Comparison of ENCODE assay signal across 9 cellular contexts in the genomic region with DNA sequence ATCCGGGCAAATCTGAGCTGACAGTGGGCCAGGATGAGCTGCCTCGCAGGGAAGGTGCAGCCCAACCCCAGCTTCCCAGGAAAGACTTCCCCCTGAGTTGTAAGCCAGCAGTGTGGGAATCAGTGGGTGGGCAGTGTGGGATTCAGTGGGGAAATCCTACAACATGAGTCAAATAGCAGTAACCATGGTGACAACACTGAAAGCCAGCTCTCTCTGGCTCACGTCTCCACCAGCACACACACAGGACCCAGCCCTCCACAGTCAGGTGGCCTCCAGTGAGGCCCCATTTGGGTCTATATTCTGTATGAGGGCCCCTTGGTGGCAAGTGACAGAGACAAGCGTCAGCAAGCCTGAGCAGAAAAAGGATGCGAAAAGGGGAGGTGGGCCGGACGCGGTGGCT. TPM values are rescaled to one million over a fixed set of nuclear protein-coding genes. Genes with fewer than 3 reads are reported as not detected.
DNase-seq lines count a peak whose midpoint lies in the region; ATAC-seq and TF ChIP-seq lines count a peak whose summit lies in the region.
"Had no signal": no experiment of that assay in that cellular context is flagged by ENCODE, and none has a peak within 500 bp of the region (broad histone marks: within the 10 kb centered on the region; RNA-seq: fewer than 3 reads in every experiment).

No MANE protein-coding gene starts in this region.

- ATAC-seq in left cardiac atrium, result peak; percentile 10 to 55
- no peak for ATAC-seq in left ventricle myocardium superior
- no peak for ATAC-seq in HG02571 (IDR thresholded peaks at IDR 0.05; ENCODE audit: unreplicated experiment)

- intact Hi-C loops in left cardiac atrium (cut with DNase I), result no loop called here
- intact Hi-C loops in left ventricle myocardium superior (cut with micrococcal nuclease), result no loop called here
- intact Hi-C loops in uterus (cut with DNase I; ENCODE audit: low total_unique reads), result no loop called here

- no peak for TF ChIP-seq POLR2A in uterus (IDR thresholded peaks at IDR 0.05)

- TF ChIP-seq CTCF in uterus (IDR thresholded peaks at IDR 0.05), result no peak

- no peaks in the 10 kb centered on the region for H3K27me3 ChIP-seq in uterus

- H3K4me1 ChIP-seq in mesodermal cell (ENCODE audit: control insufficient read depth, insufficient read depth, low read length, poor library complexity, severe bottlenecking) (peaks cover 20% of the 10 kb centered on the region), uterus (peaks cover 0 to 20% of the 10 kb centered on the region in 2 donors)

- H3K9me3 ChIP-seq in mesodermal cell (ENCODE audit: control insufficient read depth, low read length) (no peaks in the 10 kb centered on the region), uterus (no peaks in the 10 kb centered on the region)

- DNase-seq in left cardiac atrium, result no peak
- no peak for DNase-seq in left ventricle myocardium superior
- peak in 36 of 61 donors; percentile 12 to 85 (median 42) for DNase-seq in caudate nucleus (lab: John Stamatoyannopoulos, UW)
- peak; percentile 56 to 73 for DNase-seq in uterus
- DNase-seq in activated T-cell treated with anti-CD3 and anti-CD28 coated beads, Interleukin-2, amount 50 U/mL, for 1 hour, result no peak
- no peak for DNase-seq in GOT3 (lab: John Stamatoyannopoulos, UW)
- DNase-seq: activated naive CD4-positive, alpha-beta T cell treated with anti-CD3 and anti-CD28 coated beads, Interleukin-2, amount 10 ng/mL, durations not matched to agents 7 days and 5 days had no signal

- no peak overlapping the region for H3K4me3 ChIP-seq in mesodermal cell (ENCODE audit: extremely low read depth, insufficient read depth, low read length, poor library complexity, severe bottlenecking)
- no peak overlapping the region for H3K4me3 ChIP-seq in uterus

- WGBS in mesodermal cell (ENCODE audit: insufficient coverage in 2 of 2), 2 experiments, result 81 to 83% methylated on average over 5 to 8 of the region's 8 CpGs

- H3K27ac ChIP-seq in caudate nucleus (ENCODE audit: low read depth, low read length) (no peak overlapping the region), mesodermal cell (ENCODE audit: low read depth, low read length, severe bottlenecking) (peak overlapping the region; percentile 86), uterus (peak overlapping the region; percentile 64)

- H3K36me3 ChIP-seq in mesodermal cell (ENCODE audit: control insufficient read depth, insufficient read depth, low read length) (no peaks in the 10 kb centered on the region), uterus (no peaks in the 10 kb centered on the region)

RNA-seq across cellular contexts. Expression of gene LGALS3, which starts 6.0 kb away (rescaled TPM):
- 100 to 1,000 TPM; 121 to 159 TPM for total RNA-seq in left cardiac atrium
- total RNA-seq in left ventricle myocardium superior, result 249 TPM
- polyA plus RNA-seq in mesodermal cell (2013, experiment 1 of 2), result 17.4 TPM
- 15.1 TPM for polyA plus RNA-seq in mesodermal cell (2013, experiment 2 of 2)
- total RNA-seq in uterus, result 100 to 1,000 TPM in 3 of 4 donors, 10 to 100 TPM in 1; 71.9 to 486 (median 216) TPM

Comparison
In these comparisons a context has a peak if more than half of its experiments do, and no peak if none do; other contexts are left out.
1. ATAC-seq: peak in left cardiac atrium (2 of 2); none in left ventricle myocardium superior (single experiment) and HG02571 (single experiment).
2. DNase-seq: peak in caudate nucleus (36 of 61) and uterus (2 of 2); none in left cardiac atrium (single experiment), left ventricle myocardium superior (single experiment), activated T-cell treated with anti-CD3 and anti-CD28 coated beads, Interleukin-2, amount 50 U/mL, for 1 hour (single experiment) and GOT3 (single experiment).